ENCODE assay signal across 1 cellular context in genomic region chr13:113620036-113620435, GRCh38.
TF ChIP-seq lines count a peak whose summit lies in the region.

No MANE protein-coding gene starts in this region.

TF ChIP-seq in H1, 55 proteins besides CTCF, POLR2A, EP300 and RAD21:
- TF ChIP-seq JUN (IDR thresholded peaks at IDR 0.05; ENCODE audit: low read depth, low read length), result no peak
